20 cellular contexts compared by ENCODE assay signal in the genomic region with DNA sequence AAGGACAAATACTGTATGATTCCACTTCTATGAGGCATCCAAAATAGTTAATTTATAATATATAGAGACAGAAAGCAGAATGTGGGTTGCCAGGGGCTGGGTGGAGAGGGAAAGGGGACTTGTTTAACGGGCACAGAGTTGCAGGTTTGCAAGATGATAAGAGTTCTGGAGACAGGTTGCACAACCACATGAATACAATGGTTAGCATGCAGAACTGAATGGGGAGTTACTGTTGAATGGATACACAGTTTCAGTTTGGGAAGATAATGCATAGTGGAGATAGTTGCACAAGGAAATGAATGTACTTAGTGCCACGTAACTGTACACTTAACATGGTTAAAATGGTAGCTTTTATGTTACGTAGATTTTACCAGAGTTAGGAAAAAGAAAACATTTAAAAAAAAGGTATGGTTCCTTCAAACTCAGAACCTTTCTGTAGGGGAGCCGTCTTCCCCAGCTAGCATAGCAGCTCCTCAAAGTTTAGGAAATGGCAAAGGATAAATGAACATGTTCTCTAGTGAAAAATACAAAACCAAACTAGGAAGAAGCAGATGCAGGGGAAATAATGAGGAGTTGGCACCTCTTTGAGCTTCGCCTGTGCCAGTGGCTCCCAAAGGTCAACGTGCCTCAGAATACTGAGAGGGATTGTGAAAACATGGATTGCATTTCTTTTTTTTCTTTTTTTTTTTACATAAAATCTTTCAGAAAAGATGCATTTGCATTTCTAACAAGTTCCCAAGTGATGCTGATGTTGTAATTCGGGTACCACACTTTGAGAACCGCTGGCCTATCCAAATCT.
DNase-seq lines count a peak whose midpoint lies in the region; TF ChIP-seq lines count a peak whose summit lies in the region.
"Had no signal": no experiment of that assay in that cellular context is flagged by ENCODE, and none has a peak within 500 bp of the region (broad histone marks: within the 10 kb centered on the region; RNA-seq: fewer than 3 reads in every experiment).

No MANE protein-coding gene starts in this region.

- H3K36me3 ChIP-seq in trophoblast cell (ENCODE audit: control insufficient read depth in 1 of 2, insufficient read depth in 2 of 2, low read length in 2 of 2) = no peaks in the 10 kb centered on the region
- H3K36me3 ChIP-seq: HAP-1 had no signal

- TF ChIP-seq CTCF in fibroblast of pulmonary artery (IDR thresholded peaks at IDR 0.05; ENCODE audit: low read length, missing control alignments) = no peak
- TF ChIP-seq CTCF in chondrocyte (IDR thresholded peaks at IDR 0.05) = no peak
- TF ChIP-seq CTCF in coronary artery (IDR thresholded peaks at IDR 0.05) = no peak

- H4K12ac ChIP-seq in trophoblast cell (ENCODE audit: low read depth, low read length) = no peak overlapping the region

- no peak overlapping the region for H3K4me3 Mint-ChIP-seq in activated CD4-positive, alpha-beta T cell treated with anti-CD3 and anti-CD28 coated beads, Interleukin-2, amount 10 ng/mL, durations not matched to agents 7 days and 5 days
- H3K4me3 Mint-ChIP-seq in chondrocyte (ENCODE audit: unreplicated experiment) = no peak overlapping the region
- H3K4me3 Mint-ChIP-seq: CD4-positive, alpha-beta T cell had no signal

- H3K27me3 Mint-ChIP-seq in activated CD4-positive, alpha-beta T cell treated with anti-CD3 and anti-CD28 coated beads, Interleukin-2, amount 10 ng/mL, durations not matched to agents 7 days and 5 days = peaks cover 28% of the 10 kb centered on the region
- H3K27me3 Mint-ChIP-seq in chondrocyte (ENCODE audit: low read depth) = peaks cover 24% of the 10 kb centered on the region

- H3K27ac ChIP-seq in trophoblast cell (ENCODE audit: low read depth, low read length) (no peak overlapping the region), coronary artery (no peak overlapping the region)
- H3K27ac ChIP-seq: 22Rv1, A549, C4-2B, GM23248, HL-60 had no signal

- CTCF ChIA-PET in activated CD4-positive, alpha-beta T cell treated with anti-CD3 and anti-CD28 coated beads, Interleukin-2, amount 10 ng/mL, durations not matched to agents 7 days and 5 days (lab: Charles Lee) = interaction anchor here (0.6 kb wide), 1 partner anchor 15 kb away, joined by 3 read pairs; no protein-coding TSS in a partner anchor

- H3K23ac ChIP-seq in trophoblast cell (ENCODE audit: low read length) = no peak overlapping the region

- H3K36me3 Mint-ChIP-seq in activated CD4-positive, alpha-beta T cell treated with anti-CD3 and anti-CD28 coated beads, Interleukin-2, amount 10 ng/mL, durations not matched to agents 7 days and 5 days (ENCODE audit: low read depth) = no peaks in the 10 kb centered on the region
- no peaks in the 10 kb centered on the region for H3K36me3 Mint-ChIP-seq in chondrocyte (ENCODE audit: low read depth)

- no peak overlapping the region for H3K9ac ChIP-seq in trophoblast cell (ENCODE audit: low read length)
- H3K9ac ChIP-seq: GM23248 had no signal

- POLR2A ChIA-PET in activated CD4-positive, alpha-beta T cell treated with anti-CD3 and anti-CD28 coated beads, Interleukin-2, amount 10 ng/mL, durations not matched to agents 7 days and 5 days (lab: Charles Lee) = no interaction called here

- no peaks in the 10 kb centered on the region for H3K27me3 ChIP-seq in trophoblast cell (ENCODE audit: insufficient read depth, low read length)

- no peaks in the 10 kb centered on the region for H3K9me3 ChIP-seq in trophoblast cell (ENCODE audit: insufficient read depth, low read depth, low read length)
- H3K9me3 ChIP-seq: A549, Caco-2, HAP-1 had no signal

- H3K18ac ChIP-seq in trophoblast cell (ENCODE audit: low read length) = no peak overlapping the region

- no peak overlapping the region for H3K14ac ChIP-seq in trophoblast cell (ENCODE audit: low read length)

- H2BK12ac ChIP-seq in trophoblast cell (ENCODE audit: low read length) = no peak overlapping the region

- H3K9me3 Mint-ChIP-seq in activated CD4-positive, alpha-beta T cell treated with anti-CD3 and anti-CD28 coated beads, Interleukin-2, amount 10 ng/mL, durations not matched to agents 7 days and 5 days = no peaks in the 10 kb centered on the region
- H3K9me3 Mint-ChIP-seq in chondrocyte (ENCODE audit: low read depth) = no peaks in the 10 kb centered on the region
- H3K9me3 Mint-ChIP-seq: CD4-positive, alpha-beta T cell had no signal

- DNase-seq in activated CD4-positive, alpha-beta T cell treated with anti-CD3 and anti-CD28 coated beads, Interleukin-2, amount 10 ng/mL, durations not matched to agents 7 days and 5 days = no peak
- no peak for DNase-seq in activated CD4-positive, alpha-beta T cell treated with anti-CD3 and anti-CD28 coated beads for 4 hours
- DNase-seq in fibroblast of pulmonary artery (ENCODE audit: low read depth) (peak; percentile 22), trophoblast cell (peak; percentile 64 to 86), chondrocyte (ENCODE audit: low spot score) (no peak), kidney tubule cell (ENCODE audit: low spot score) (no peak), coronary artery (ENCODE audit: low spot score) (no peak)
- DNase-seq: AML-193; Caco-2; CD4-positive, alpha-beta T cell; DMS153; DMS79; GDM1; GM23248; IMR-90 had no signal

- H4K91ac ChIP-seq in trophoblast cell (ENCODE audit: low read depth, low read length) = no peak overlapping the region

- H3K79me1 ChIP-seq in trophoblast cell (ENCODE audit: low read length) = no peaks in the 10 kb centered on the region

- H2AFZ ChIP-seq in trophoblast cell (ENCODE audit: insufficient read depth, low read length, poor library complexity) = no peak overlapping the region
- H2AFZ ChIP-seq: GM23248 had no signal

- H3K4me2 ChIP-seq in trophoblast cell (ENCODE audit: low read length) = no peak overlapping the region
- H3K4me2 ChIP-seq: A549 had no signal

- no peaks in the 10 kb centered on the region for H3K4me1 Mint-ChIP-seq in activated CD4-positive, alpha-beta T cell treated with anti-CD3 and anti-CD28 coated beads, Interleukin-2, amount 10 ng/mL, durations not matched to agents 7 days and 5 days
- peaks cover 4% of the 10 kb centered on the region for H3K4me1 Mint-ChIP-seq in chondrocyte (ENCODE audit: low read depth)

- H2AK5ac ChIP-seq in trophoblast cell (ENCODE audit: low read length) = no peak overlapping the region

- H3K4me3 ChIP-seq in fibroblast of pulmonary artery (replicated peaks; ENCODE audit: low read depth, low read length) (no peak overlapping the region), trophoblast cell (ENCODE audit: low read depth, low read length) (no peak overlapping the region), coronary artery (no peak overlapping the region)
- H3K4me3 ChIP-seq: A549, GM23248, HAP-1 had no signal

- H3K79me2 ChIP-seq in trophoblast cell (ENCODE audit: control insufficient read depth, insufficient read depth, low read length, poor library complexity) = no peaks in the 10 kb centered on the region

- no peak overlapping the region for H2BK5ac ChIP-seq in trophoblast cell (ENCODE audit: low read depth, low read length, poor library complexity)

- no peak overlapping the region for H3K4ac ChIP-seq in trophoblast cell (ENCODE audit: low read depth, low read length)

- no CpG with 5 or more reads among the region's 8 CpGs for WGBS in trophoblast cell (ENCODE audit: extremely low coverage, insufficient coverage, insufficient read length)

- no peak overlapping the region for H4K8ac ChIP-seq in trophoblast cell (ENCODE audit: low read depth, low read length)

- no peak overlapping the region for H2BK120ac ChIP-seq in trophoblast cell (ENCODE audit: insufficient read depth, low read length, poor library complexity)

- peak overlapping the region; percentile 5 for H3K27ac Mint-ChIP-seq in activated CD4-positive, alpha-beta T cell treated with anti-CD3 and anti-CD28 coated beads, Interleukin-2, amount 10 ng/mL, durations not matched to agents 7 days and 5 days
- H3K27ac Mint-ChIP-seq in chondrocyte (ENCODE audit: unreplicated experiment) = no peak overlapping the region
- H3K27ac Mint-ChIP-seq: CD4-positive, alpha-beta T cell had no signal

- H3K4me1 ChIP-seq in trophoblast cell (ENCODE audit: control insufficient read depth in 1 of 2, insufficient read depth in 2 of 2, low read length in 2 of 2) = no peaks in the 10 kb centered on the region
- H3K4me1 ChIP-seq: A549, Caco-2, HAP-1 had no signal

Comparison
In these comparisons a context has a peak if more than half of its experiments do, and no peak if none do; other contexts are left out.
1. DNase-seq: peak in fibroblast of pulmonary artery (single experiment) and trophoblast cell (2 of 2); none in activated CD4-positive, alpha-beta T cell treated with anti-CD3 and anti-CD28 coated beads, Interleukin-2, amount 10 ng/mL, durations not matched to agents 7 days and 5 days (single experiment), activated CD4-positive, alpha-beta T cell treated with anti-CD3 and anti-CD28 coated beads for 4 hours (0 of 2), chondrocyte (single experiment), kidney tubule cell (single experiment) and coronary artery (single experiment).